ENCODE assay signal across 8 cellular contexts in the genomic region with DNA sequence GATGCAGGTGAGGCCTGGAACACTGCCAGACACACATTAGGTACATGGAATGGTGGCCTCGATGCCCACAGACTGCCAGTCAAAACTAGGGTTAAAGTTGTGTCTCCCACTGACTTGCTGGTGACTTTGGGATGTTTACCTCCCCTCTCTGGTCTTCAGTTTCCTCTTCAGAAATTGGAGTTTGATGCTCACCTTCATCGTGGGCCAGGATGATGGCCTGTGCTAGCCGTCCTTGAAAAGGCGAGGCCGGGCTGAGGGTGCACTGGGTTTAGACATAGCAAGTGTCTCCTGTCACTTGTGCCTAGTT. TPM values are rescaled to one million over a fixed set of nuclear protein-coding genes. Genes with fewer than 3 reads are reported as not detected.
DNase-seq lines count a peak whose midpoint lies in the region; ATAC-seq and TF ChIP-seq lines count a peak whose summit lies in the region.

No MANE protein-coding gene starts in this region.

- no peak overlapping the region for H3K27ac Mint-ChIP-seq in activated T-cell treated with anti-CD3 and anti-CD28 coated beads, Interleukin-2, amount 50 U/mL, for 72 hours
- H3K27ac Mint-ChIP-seq in activated T-helper 17 cell treated with anti-CD3 and anti-CD28 coated beads, Interleukin-2, amount 50 U/mL, for 72 hours = peak overlapping the region; percentile 33

- no peaks in the 10 kb centered on the region for H3K9me3 ChIP-seq in testis

- no peak for TF ChIP-seq POLR2A in testis (IDR thresholded peaks at IDR 0.05)

- peak overlapping the region; percentile 68 for H3K4me3 Mint-ChIP-seq in activated T-cell treated with anti-CD3 and anti-CD28 coated beads, Interleukin-2, amount 50 U/mL, for 72 hours
- peak overlapping the region; percentile 79 for H3K4me3 Mint-ChIP-seq in activated T-helper 17 cell treated with anti-CD3 and anti-CD28 coated beads, Interleukin-2, amount 50 U/mL, for 72 hours

- no peaks in the 10 kb centered on the region for H3K9me3 Mint-ChIP-seq in activated T-cell treated with anti-CD3 and anti-CD28 coated beads, Interleukin-2, amount 50 U/mL, for 72 hours
- H3K9me3 Mint-ChIP-seq in activated T-helper 17 cell treated with anti-CD3 and anti-CD28 coated beads, Interleukin-2, amount 50 U/mL, for 72 hours = no peaks in the 10 kb centered on the region

- no peak for ATAC-seq in activated T-cell treated with anti-CD3 and anti-CD28 coated beads, Interleukin-2, amount 50 U/mL, for 72 hours (replicated peaks in 1 of 2)
- ATAC-seq in activated T-helper 17 cell treated with anti-CD3 and anti-CD28 coated beads, Interleukin-2, amount 50 U/mL, for 72 hours (replicated peaks) = no peak

- peaks cover 8% of the 10 kb centered on the region for H3K4me1 Mint-ChIP-seq in activated T-cell treated with anti-CD3 and anti-CD28 coated beads, Interleukin-2, amount 50 U/mL, for 72 hours (ENCODE audit: low read depth)
- no peaks in the 10 kb centered on the region for H3K4me1 Mint-ChIP-seq in activated T-helper 17 cell treated with anti-CD3 and anti-CD28 coated beads, Interleukin-2, amount 50 U/mL, for 72 hours

- H3K4me1 ChIP-seq in testis = no peaks in the 10 kb centered on the region

- no peaks in the 10 kb centered on the region for H3K36me3 ChIP-seq in kidney epithelial cell (ENCODE audit: control insufficient read depth, insufficient read depth, low read length)
- H3K36me3 ChIP-seq in testis (ENCODE audit: low read depth, missing control alignments) = no peaks in the 10 kb centered on the region

- H3K27me3 ChIP-seq in kidney epithelial cell (ENCODE audit: control insufficient read depth, insufficient read depth, low read length) = no peaks in the 10 kb centered on the region
- no peaks in the 10 kb centered on the region for H3K27me3 ChIP-seq in testis

- 52 to 71% methylated on average over 4 to 5 of the region's 5 CpGs for WGBS in testis, 2 donors

- H3K27me3 Mint-ChIP-seq in activated T-cell treated with anti-CD3 and anti-CD28 coated beads, Interleukin-2, amount 50 U/mL, for 72 hours (ENCODE audit: low read depth) = peaks cover 40% of the 10 kb centered on the region
- peaks cover 9% of the 10 kb centered on the region for H3K27me3 Mint-ChIP-seq in activated T-helper 17 cell treated with anti-CD3 and anti-CD28 coated beads, Interleukin-2, amount 50 U/mL, for 72 hours

- intact Hi-C loops in testis (cut with DNase I; ENCODE audit: low total_unique reads) = no loop called here

- peak overlapping the region in 1 of 2 donors; percentile 59 for H3K27ac ChIP-seq in testis

- TF ChIP-seq CTCF in kidney epithelial cell (IDR thresholded peaks at IDR 0.05; ENCODE audit: insufficient read depth, low read length, poor library complexity, severe bottlenecking) = no peak
- TF ChIP-seq CTCF in testis (IDR thresholded peaks at IDR 0.05) = no peak

- H3K4me3 ChIP-seq in kidney epithelial cell (ENCODE audit: low read depth, low read length) (peak overlapping the region; percentile 40), testis (peak overlapping the region; percentile 51 to 58)

- H3K36me3 Mint-ChIP-seq in activated T-cell treated with anti-CD3 and anti-CD28 coated beads, Interleukin-2, amount 50 U/mL, for 72 hours (ENCODE audit: insufficient read depth in 2 of 2) = peaks cover 0 to 2% of the 10 kb centered on the region in 2 donors
- no peaks in the 10 kb centered on the region for H3K36me3 Mint-ChIP-seq in activated T-helper 17 cell treated with anti-CD3 and anti-CD28 coated beads, Interleukin-2, amount 50 U/mL, for 72 hours (ENCODE audit: low read depth)

- DNase-seq in activated T-cell treated with anti-CD3 and anti-CD28 coated beads, Interleukin-2, amount 50 U/mL, for 72 hours = no peak
- DNase-seq in activated T-cell treated with anti-CD3 and anti-CD28 coated beads, Interleukin-2, amount 50 U/mL, for 48 hours = no peak
- DNase-seq in kidney epithelial cell (ENCODE audit: low read depth) = no peak
- no peak for DNase-seq in testis
- DNase-seq in NCI-H774 (lab: John Stamatoyannopoulos, UW) = no peak
- no peak for DNase-seq in RKO (ENCODE audit: low spot score)
- no peak for DNase-seq in superior temporal gyrus (ENCODE audit: extremely low spot score)

RNA-seq across cellular contexts. Expression of a gene that starts 49.0 kb away (rescaled TPM):
- under 1 TPM; 0.79 to 0.96 TPM for total RNA-seq in activated T-cell treated with anti-CD3 and anti-CD28 coated beads, Interleukin-2, amount 50 U/mL, for 72 hours
- not detected for total RNA-seq in activated T-helper 17 cell treated with anti-CD3 and anti-CD28 coated beads, Interleukin-2, amount 50 U/mL, for 72 hours
- total RNA-seq in kidney epithelial cell (0.04 and 0.14 TPM in 2 replicates), testis (1 to 10 TPM; 1.1 to 1.9 TPM)
- polyA plus RNA-seq in testis (ENCODE audit: insufficient read depth, low read depth, low replicate concordance) = 0.62 TPM
